ENCODE assay signal across 19 cellular contexts in the genomic region with DNA sequence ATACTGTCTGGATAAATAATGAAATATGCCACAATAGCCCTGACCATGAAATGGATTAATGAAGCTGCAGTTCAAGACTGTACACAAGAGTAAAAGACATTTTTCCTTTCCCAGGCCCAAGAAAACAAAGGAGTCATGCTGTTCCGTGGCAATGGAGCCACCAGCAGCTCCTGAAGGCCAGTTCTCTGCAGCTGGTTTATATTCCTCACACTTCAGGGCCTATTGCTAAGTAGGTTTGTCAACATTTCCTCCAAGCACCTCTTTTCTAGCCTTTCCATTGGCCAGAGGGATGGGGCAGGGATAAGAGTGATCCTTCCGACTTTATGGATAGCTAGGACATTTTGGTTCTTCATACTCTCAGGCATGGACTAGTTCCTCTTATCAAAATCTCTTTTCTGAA.
"Had no signal": no experiment of that assay in that cellular context is flagged by ENCODE, and none has a peak within 500 bp of the region (broad histone marks: within the 10 kb centered on the region; RNA-seq: fewer than 3 reads in every experiment).

No MANE protein-coding gene starts in this region.

- H3K9me3 ChIP-seq: esophagus muscularis mucosa, gastrocnemius medialis, mucosa of descending colon, neutrophil, tibial artery, upper lobe of right lung, vagina had no signal

- H3K27me3 ChIP-seq: esophagus muscularis mucosa, gastrocnemius medialis, neutrophil, spleen, tibial artery, upper lobe of right lung, vagina had no signal

- H3K4me3 ChIP-seq: esophagus muscularis mucosa, gastrocnemius medialis, mucosa of descending colon, spleen, tibial artery, upper lobe of right lung, vagina had no signal

- DNase-seq: effector memory CD8-positive, alpha-beta T cell; gastrocnemius medialis; glutamatergic neuron; kidney; left cardiac atrium; mucosa of descending colon; naive thymus-derived CD8-positive, alpha-beta T cell; spleen; stimulated activated CD4-positive, alpha-beta T cell treated with anti-CD3 and anti-CD28 coated beads, Interleukin-15, amount 100 ng/mL, for 24 hours; stimulated activated CD4-positive, alpha-beta T cell treated with anti-CD3 and anti-CD28 coated beads, Interleukin-1b, Interleukin-23, amount 100 ng/mL, for 48 hours; stimulated activated CD4-positive, alpha-beta T cell treated with anti-CD3 and anti-CD28 coated beads, Interleukin-4, amount 100 ng/mL, for 24 hours; tibial artery; upper lobe of right lung had no signal

- H3K36me3 ChIP-seq: esophagus muscularis mucosa, gastrocnemius medialis, neutrophil, spleen, tibial artery, upper lobe of right lung, vagina had no signal

- H3K27ac ChIP-seq: epithelial cell of prostate, esophagus muscularis mucosa, gastrocnemius medialis, neutrophil, spleen, tibial artery, upper lobe of right lung, vagina had no signal

- H3K4me1 ChIP-seq: spleen, upper lobe of right lung had no signal

- ATAC-seq: effector memory CD8-positive, alpha-beta T cell; gastrocnemius medialis; mucosa of descending colon; naive thymus-derived CD8-positive, alpha-beta T cell; sciatic nerve; stimulated activated memory B cell treated with anti-CD40 and anti-IgM and Interleukin-4, amounts not matched to agents 10 μg/mL and 1 μg/mL and 100 μg/mL, for 72 hours; upper lobe of right lung had no signal
